8 cellular contexts compared by ENCODE assay signal in genomic region chr6:4775591-4776492, GRCh38. TPM values are rescaled to one million over a fixed set of nuclear protein-coding genes. Genes with fewer than 3 reads are reported as not detected.
DNase-seq lines count a peak whose midpoint lies in the region; ATAC-seq and TF ChIP-seq lines count a peak whose summit lies in the region.

A gene with protein sequence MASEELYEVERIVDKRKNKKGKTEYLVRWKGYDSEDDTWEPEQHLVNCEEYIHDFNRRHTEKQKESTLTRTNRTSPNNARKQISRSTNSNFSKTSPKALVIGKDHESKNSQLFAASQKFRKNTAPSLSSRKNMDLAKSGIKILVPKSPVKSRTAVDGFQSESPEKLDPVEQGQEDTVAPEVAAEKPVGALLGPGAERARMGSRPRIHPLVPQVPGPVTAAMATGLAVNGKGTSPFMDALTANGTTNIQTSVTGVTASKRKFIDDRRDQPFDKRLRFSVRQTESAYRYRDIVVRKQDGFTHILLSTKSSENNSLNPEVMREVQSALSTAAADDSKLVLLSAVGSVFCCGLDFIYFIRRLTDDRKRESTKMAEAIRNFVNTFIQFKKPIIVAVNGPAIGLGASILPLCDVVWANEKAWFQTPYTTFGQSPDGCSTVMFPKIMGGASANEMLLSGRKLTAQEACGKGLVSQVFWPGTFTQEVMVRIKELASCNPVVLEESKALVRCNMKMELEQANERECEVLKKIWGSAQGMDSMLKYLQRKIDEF (plus strand): TSS chr6:4776404. CDS start chr6:4776784, 380 bp downstream.

- peaks cover 47% of the 10 kb centered on the region for H3K4me1 Mint-ChIP-seq in activated T-helper 1 cell treated with anti-CD3 and anti-CD28 coated beads, Interleukin-12 subunit alpha, Interleukin-12 subunit beta, Interleukin-2, Interleukin-4 antibody, amounts not matched to agents 30 ng/mL and 10 ng/mL and 1 ng/mL, durations not matched to agents 14 hours and 24 hours and 36 hours (ENCODE audit: low read depth)
- H3K4me1 Mint-ChIP-seq in natural killer cell, result peaks cover 43 to 45% of the 10 kb centered on the region in 2 donors

- peak within 1 kb of the TSS; percentile 71 for H3K9ac ChIP-seq in GM23248

- WGBS in GM23248 (ENCODE audit: low coverage in 1 of 2, low lambda C conversion rate in 2 of 2, missing lambda C conversion rate in 2 of 2), 2 experiments, result 0 to 1% methylated on average over 12 to 61 of the region's 135 CpGs

- peak within 1 kb of the TSS; percentile 83 for H3K27ac Mint-ChIP-seq in activated T-helper 1 cell treated with anti-CD3 and anti-CD28 coated beads, Interleukin-12 subunit alpha, Interleukin-12 subunit beta, Interleukin-2, Interleukin-4 antibody, amounts not matched to agents 30 ng/mL and 10 ng/mL and 1 ng/mL, durations not matched to agents 14 hours and 24 hours and 36 hours
- H3K27ac Mint-ChIP-seq in natural killer cell, result peak within 1 kb of the TSS; percentile 88 to 95

- ATAC-seq in natural killer cell, result peak; percentile 77 to 92 (median 80)

- H3K27ac ChIP-seq in GM23248, result peak within 1 kb of the TSS; percentile 46

- no peaks in the 10 kb centered on the region for H3K27me3 ChIP-seq in GM23248 (replicated peaks; ENCODE audit: insufficient read depth)

- H3K9me3 ChIP-seq in GM23248 (ENCODE audit: low read depth), result no peaks in the 10 kb centered on the region

- H3K27me3 Mint-ChIP-seq in activated T-helper 1 cell treated with anti-CD3 and anti-CD28 coated beads, Interleukin-12 subunit alpha, Interleukin-12 subunit beta, Interleukin-2, Interleukin-4 antibody, amounts not matched to agents 30 ng/mL and 10 ng/mL and 1 ng/mL, durations not matched to agents 14 hours and 24 hours and 36 hours (ENCODE audit: insufficient read depth), result peaks cover 34% of the 10 kb centered on the region
- no peaks in the 10 kb centered on the region for H3K27me3 Mint-ChIP-seq in natural killer cell (ENCODE audit: low read depth in 2 of 2)

- no peak for TF ChIP-seq CTCF in fibroblast of mammary gland (conservative IDR thresholded peaks at IDR 0.05; ENCODE audit: control insufficient read depth, insufficient read depth, low read depth, low read length)
- TF ChIP-seq CTCF in natural killer cell (IDR thresholded peaks at IDR 0.05), result no peak

- H3K79me2 ChIP-seq in GM23248 (ENCODE audit: insufficient read depth), result peaks cover 37% of the 10 kb centered on the region

- peak within 1 kb of the TSS; percentile 85 for H3K4me2 ChIP-seq in GM23248 (ENCODE audit: unreplicated experiment)

- intact Hi-C loops in activated T-helper 1 cell treated with anti-CD3 and anti-CD28 coated beads, Interleukin-12 subunit alpha, Interleukin-12 subunit beta, Interleukin-2, Interleukin-4 antibody, amounts not matched to agents 30 ng/mL and 10 ng/mL and 1 ng/mL, durations not matched to agents 14 hours and 24 hours and 36 hours (cut with micrococcal nuclease), result loop anchor here (2.0 to 10.0 kb wide), 7 partner anchors 71 to 1229 kb away; partner anchors contain the start of genes ECI2 and NRN1
- intact Hi-C loops in natural killer cell (cut with micrococcal nuclease), result loop anchor here (2.0 to 10.0 kb wide), 7 partner anchors 15 to 761 kb away; partner anchors contain the start of genes ECI2 and RPP40

- H3K4me3 Mint-ChIP-seq in activated T-helper 1 cell treated with anti-CD3 and anti-CD28 coated beads, Interleukin-12 subunit alpha, Interleukin-12 subunit beta, Interleukin-2, Interleukin-4 antibody, amounts not matched to agents 30 ng/mL and 10 ng/mL and 1 ng/mL, durations not matched to agents 14 hours and 24 hours and 36 hours, result peak within 1 kb of the TSS; percentile 89
- peak within 1 kb of the TSS; percentile 97 for H3K4me3 Mint-ChIP-seq in natural killer cell

- H3K4me3 ChIP-seq in GM23248 (peak within 1 kb of the TSS; percentile 74), fibroblast of mammary gland (ENCODE audit: control insufficient read depth, low read depth, low read length) (peak within 1 kb of the TSS; percentile 69)

- peaks cover 34% of the 10 kb centered on the region for H3K9me3 Mint-ChIP-seq in activated T-helper 1 cell treated with anti-CD3 and anti-CD28 coated beads, Interleukin-12 subunit alpha, Interleukin-12 subunit beta, Interleukin-2, Interleukin-4 antibody, amounts not matched to agents 30 ng/mL and 10 ng/mL and 1 ng/mL, durations not matched to agents 14 hours and 24 hours and 36 hours
- no peaks in the 10 kb centered on the region for H3K9me3 Mint-ChIP-seq in natural killer cell

- peaks cover 9% of the 10 kb centered on the region for H4K20me1 ChIP-seq in GM23248 (ENCODE audit: insufficient read depth)

- peaks cover 9% of the 10 kb centered on the region for H3K36me3 Mint-ChIP-seq in activated T-helper 1 cell treated with anti-CD3 and anti-CD28 coated beads, Interleukin-12 subunit alpha, Interleukin-12 subunit beta, Interleukin-2, Interleukin-4 antibody, amounts not matched to agents 30 ng/mL and 10 ng/mL and 1 ng/mL, durations not matched to agents 14 hours and 24 hours and 36 hours (ENCODE audit: low read depth)
- no peaks in the 10 kb centered on the region for H3K36me3 Mint-ChIP-seq in natural killer cell

- DNase-seq in DMS79 (lab: John Stamatoyannopoulos, UW), result peak; percentile 11
- DNase-seq in GM23248, result peak; percentile 94
- peak; percentile 68 to 81 for DNase-seq in Kasumi-1 (lab: John Stamatoyannopoulos, UW)
- DNase-seq in RPMI8226, result peak; percentile 98
- DNase-seq in activated T-helper 1 cell treated with anti-CD3 and anti-CD28 coated beads, Interleukin-12 subunit alpha, Interleukin-12 subunit beta, Interleukin-2, Interleukin-4 antibody, amounts not matched to agents 30 ng/mL and 10 ng/mL and 1 ng/mL, durations not matched to agents 14 hours and 24 hours and 36 hours (ENCODE audit: low spot score), result peak; percentile 87
- peak; percentile 77 for DNase-seq in fibroblast of mammary gland (ENCODE audit: low read depth)
- DNase-seq in natural killer cell, result peak; percentile 90
- peak; percentile 73 to 89 (median 80) for DNase-seq in stimulated activated naive CD4-positive, alpha-beta T cell (lab: John Stamatoyannopoulos, UW)

- H3F3A ChIP-seq in GM23248 (ENCODE audit: insufficient read depth), result peaks cover 34% of the 10 kb centered on the region

- H3K4me1 ChIP-seq in GM23248 (ENCODE audit: insufficient read depth), result peaks cover 11% of the 10 kb centered on the region

- H3K36me3 ChIP-seq in GM23248 (ENCODE audit: low read depth), result no peaks in the 10 kb centered on the region

- in situ Hi-C loops in GM23248 (cut with MboI), result no loop called here

- H3K9me2 ChIP-seq in GM23248 (ENCODE audit: insufficient read depth), result no peaks in the 10 kb centered on the region

- peak within 1 kb of the TSS; percentile 87 for H2AFZ ChIP-seq in GM23248

RNA-seq across cellular contexts. Expression of the gene that starts here (rescaled TPM):
- 25.8 and 27.9 TPM in 2 replicates for total RNA-seq in GM23248 (2014; rRNA removed; shearing (Covaris generic))
- 7.9 and 8.0 TPM in 2 replicates for polyA plus RNA-seq in GM23248 (2016; fragmentation: Nextera tagmentation; extraction: Ambion mirVana)
- 26.8 and 29.5 TPM in 2 replicates for total RNA-seq in activated T-helper 1 cell treated with anti-CD3 and anti-CD28 coated beads, Interleukin-12 subunit alpha, Interleukin-12 subunit beta, Interleukin-2, Interleukin-4 antibody, amounts not matched to agents 30 ng/mL and 10 ng/mL and 1 ng/mL, durations not matched to agents 14 hours and 24 hours and 36 hours
- 100 to 1,000 TPM in 1 of 3 donors, 10 to 100 TPM in 2; 81.3 to 101 (median 83.8) TPM for total RNA-seq in natural killer cell

Comparison
In these comparisons a context has a peak if more than half of its experiments do, and no peak if none do; other contexts are left out.
1. Peak in every context shown above with its lines: DNase-seq, ATAC-seq, H3K4me3 ChIP-seq and H3K27ac ChIP-seq.
2. DNase-seq: peak in every context shown above with its lines; median percentile 98 in RPMI8226; 94 in GM23248; 90 in natural killer cell; 87 in activated T-helper 1 cell treated with anti-CD3 and anti-CD28 coated beads, Interleukin-12 subunit alpha, Interleukin-12 subunit beta, Interleukin-2, Interleukin-4 antibody, amounts not matched to agents 30 ng/mL and 10 ng/mL and 1 ng/mL, durations not matched to agents 14 hours and 24 hours and 36 hours; 80 in stimulated activated naive CD4-positive, alpha-beta T cell; 77 in fibroblast of mammary gland; 74 in Kasumi-1; 11 in DMS79.